Comparison of ENCODE assay signal across 18 cellular contexts in genomic region chr3:24364359-24364758, GRCh38.
"Had no signal": no experiment of that assay in that cellular context is flagged by ENCODE, and none has a peak within 500 bp of the region (broad histone marks: within the 10 kb centered on the region; RNA-seq: fewer than 3 reads in every experiment).

No MANE protein-coding gene starts in this region.

- H3K27ac Mint-ChIP-seq: activated CD4-positive, alpha-beta T cell treated with anti-CD3 and anti-CD28 coated beads, Interleukin-2, amount 10 ng/mL, durations not matched to agents 24 days and 14 days; activated CD8-positive, alpha-beta T cell treated with anti-CD3 and anti-CD28 coated beads for 36 hours; immature natural killer cell; memory B cell; stimulated activated naive CD8-positive, alpha-beta T cell treated with anti-CD3 and anti-CD28 coated beads, Interleukin-15, amount 100 ng/mL, for 72 hours had no signal

- H3K27ac ChIP-seq: upper lobe of right lung had no signal

- DNase-seq: activated CD4-positive, alpha-beta T cell treated with anti-CD3 and anti-CD28 coated beads, Interleukin-2, amount 10 ng/mL, durations not matched to agents 24 days and 14 days; activated CD8-positive, alpha-beta T cell treated with anti-CD3 and anti-CD28 coated beads for 36 hours; activated effector memory CD4-positive, alpha-beta T cell treated with anti-CD3 and anti-CD28 coated beads, Interleukin-2, amount 50 U/mL, for 16 hours; activated naive CD4-positive, alpha-beta T cell treated with anti-CD3 and anti-CD28 coated beads, Interleukin-2, amount 50 U/mL, for 16 hours; activated T-cell treated with anti-CD3 and anti-CD28 coated beads, Interleukin-2, amount 50 U/mL, for 1 hour; cerebellar nuclear complex; cortex of kidney; esophagus squamous epithelium; immature natural killer cell; left ventricle myocardium inferior; occipital lobe; stimulated activated CD4-positive, alpha-beta T cell treated with anti-CD3 and anti-CD28 coated beads, Interleukin-4, amount 100 ng/mL, for 1 hour; stimulated activated naive CD8-positive, alpha-beta T cell treated with anti-CD3 and anti-CD28 coated beads, Interleukin-15, amount 100 ng/mL, for 72 hours; T-helper 1 cell; T-helper 9 cell; upper lobe of right lung had no signal

- H3K27me3 Mint-ChIP-seq: activated CD4-positive, alpha-beta T cell treated with anti-CD3 and anti-CD28 coated beads, Interleukin-2, amount 10 ng/mL, durations not matched to agents 24 days and 14 days; memory B cell; stimulated activated naive CD8-positive, alpha-beta T cell treated with anti-CD3 and anti-CD28 coated beads, Interleukin-15, amount 100 ng/mL, for 72 hours had no signal

- H3K4me1 Mint-ChIP-seq: activated CD4-positive, alpha-beta T cell treated with anti-CD3 and anti-CD28 coated beads, Interleukin-2, amount 10 ng/mL, durations not matched to agents 24 days and 14 days; immature natural killer cell; memory B cell; stimulated activated naive CD8-positive, alpha-beta T cell treated with anti-CD3 and anti-CD28 coated beads, Interleukin-15, amount 100 ng/mL, for 72 hours had no signal

- H3K4me3 Mint-ChIP-seq: activated CD4-positive, alpha-beta T cell treated with anti-CD3 and anti-CD28 coated beads, Interleukin-2, amount 10 ng/mL, durations not matched to agents 24 days and 14 days; activated CD8-positive, alpha-beta T cell treated with anti-CD3 and anti-CD28 coated beads for 36 hours; immature natural killer cell; memory B cell; stimulated activated naive CD8-positive, alpha-beta T cell treated with anti-CD3 and anti-CD28 coated beads, Interleukin-15, amount 100 ng/mL, for 72 hours had no signal

- H3K36me3 ChIP-seq: esophagus squamous epithelium, heart right ventricle, left ventricle myocardium inferior, upper lobe of right lung had no signal

- H3K36me3 Mint-ChIP-seq: immature natural killer cell, memory B cell had no signal

- H3K9me3 Mint-ChIP-seq: activated CD4-positive, alpha-beta T cell treated with anti-CD3 and anti-CD28 coated beads, Interleukin-2, amount 10 ng/mL, durations not matched to agents 24 days and 14 days; activated CD8-positive, alpha-beta T cell treated with anti-CD3 and anti-CD28 coated beads for 36 hours; memory B cell had no signal

- H3K4me3 ChIP-seq: esophagus squamous epithelium, heart right ventricle, left ventricle myocardium inferior, upper lobe of right lung had no signal

- H3K9me3 ChIP-seq: esophagus squamous epithelium, heart right ventricle, left ventricle myocardium inferior, upper lobe of right lung had no signal

- H3K27me3 ChIP-seq: heart right ventricle, upper lobe of right lung had no signal
